9 cellular contexts compared by ENCODE assay signal in genomic region chr20:45358282-45359068, GRCh38. TPM values are rescaled to one million over a fixed set of nuclear protein-coding genes. Genes with fewer than 3 reads are reported as not detected.
DNase-seq lines count a peak whose midpoint lies in the region; ATAC-seq and TF ChIP-seq lines count a peak whose summit lies in the region.
"Had no signal": no experiment of that assay in that cellular context is flagged by ENCODE, and none has a peak within 500 bp of the region (broad histone marks: within the 10 kb centered on the region; RNA-seq: fewer than 3 reads in every experiment).

No MANE protein-coding gene starts in this region.

- no peaks in the 10 kb centered on the region for H3K36me3 ChIP-seq in BLaER1 treated with 17β-estradiol and CSF1 and Interleukin-3, amounts not matched to agents 10 nM and 100 nM
- no peaks in the 10 kb centered on the region for H3K36me3 ChIP-seq in Peyer's patch

- peaks cover 34 to 71% (median 58%) of the 10 kb centered on the region in 10 experiments for H3K4me1 ChIP-seq in BLaER1 treated with 17β-estradiol and CSF1 and Interleukin-3, amounts not matched to agents 10 nM and 100 nM
- H3K4me1 ChIP-seq in Peyer's patch: peaks cover 0 to 46% (median 1%) of the 10 kb centered on the region in 4 donors

- H3K9me3 ChIP-seq in BLaER1 treated with 17β-estradiol and CSF1 and Interleukin-3, amounts not matched to agents 10 nM and 100 nM (replicated peaks in 1 of 11): no peaks in the 10 kb centered on the region
- H3K9me3 ChIP-seq in Peyer's patch: no peaks in the 10 kb centered on the region

- H3K36me3 Mint-ChIP-seq in activated naive CD4-positive, alpha-beta T cell treated with anti-CD3 and anti-CD28 coated beads, Interleukin-2, amount 10 ng/mL, durations not matched to agents 7 days and 5 days: no peaks in the 10 kb centered on the region

- peak overlapping the region; percentile 9 to 96 (median 46); a peak in 21 of 22 replicates for H3K4me2 ChIP-seq in BLaER1 treated with 17β-estradiol and CSF1 and Interleukin-3, amounts not matched to agents 10 nM and 100 nM

- H3K27me3 ChIP-seq in BLaER1 treated with 17β-estradiol and CSF1 and Interleukin-3, amounts not matched to agents 10 nM and 100 nM: no peaks in the 10 kb centered on the region
- H3K27me3 ChIP-seq in Peyer's patch: no peaks in the 10 kb centered on the region

- H3K27ac ChIP-seq in BLaER1 treated with 17β-estradiol and CSF1 and Interleukin-3, amounts not matched to agents 10 nM and 100 nM: peak overlapping the region in 1 of 11 experiments; percentile 8; a peak in 1 of 22 replicates
- peak overlapping the region; percentile 42 to 80 (median 64) for H3K27ac ChIP-seq in Peyer's patch

- H3K4me3 ChIP-seq in BLaER1 treated with 17β-estradiol and CSF1 and Interleukin-3, amounts not matched to agents 10 nM and 100 nM: no peak overlapping the region
- H3K4me3 ChIP-seq in Peyer's patch: no peak overlapping the region
- H3K4me3 ChIP-seq in fibroblast of mammary gland (ENCODE audit: control insufficient read depth, low read depth, low read length): no peak overlapping the region

- no peak for TF ChIP-seq POLR2A in Peyer's patch (IDR thresholded peaks at IDR 0.05)

- TF ChIP-seq CTCF in Peyer's patch (IDR thresholded peaks at IDR 0.05) (no peak), fibroblast of mammary gland (conservative IDR thresholded peaks at IDR 0.05; ENCODE audit: control insufficient read depth, insufficient read depth, low read depth, low read length) (no peak), omental fat pad (IDR thresholded peaks at IDR 0.05) (no peak)

- no peaks in the 10 kb centered on the region for H3K27me3 Mint-ChIP-seq in activated naive CD4-positive, alpha-beta T cell treated with anti-CD3 and anti-CD28 coated beads, Interleukin-2, amount 10 ng/mL, durations not matched to agents 7 days and 5 days
- H3K27me3 Mint-ChIP-seq: activated B cell treated with CpG ODN at 0.5 μM for 24 hours had no signal

- H3K4me1 Mint-ChIP-seq in activated naive CD4-positive, alpha-beta T cell treated with anti-CD3 and anti-CD28 coated beads, Interleukin-2, amount 10 ng/mL, durations not matched to agents 7 days and 5 days: peaks cover 58% of the 10 kb centered on the region

- DNase-seq in Peyer's patch (peak in 2 of 3 donors; percentile 30 to 76), fibroblast of mammary gland (ENCODE audit: low read depth) (peak; percentile 91), omental fat pad (ENCODE audit: low spot score) (no peak), cortex of kidney (lab: John Stamatoyannopoulos, UW) (no peak)
- no peak for DNase-seq in activated naive CD4-positive, alpha-beta T cell treated with anti-CD3 and anti-CD28 coated beads, Interleukin-2, amount 10 ng/mL, durations not matched to agents 7 days and 5 days
- no peak for DNase-seq in stimulated activated CD4-positive, alpha-beta T cell treated with anti-CD3 and anti-CD28 coated beads, Interleukin-2, amount 100 ng/mL, for 48 hours
- DNase-seq: activated B cell treated with CpG ODN at 0.5 μM for 24 hours had no signal

- no peak overlapping the region for H3K4me3 Mint-ChIP-seq in activated naive CD4-positive, alpha-beta T cell treated with anti-CD3 and anti-CD28 coated beads, Interleukin-2, amount 10 ng/mL, durations not matched to agents 7 days and 5 days
- H3K4me3 Mint-ChIP-seq: activated B cell treated with CpG ODN at 0.5 μM for 24 hours had no signal

- 0 out of 22 replicates have a peak overlapping the region, but pooled peaks of 1 of the 11 experiments have one; percentile 1 for H3K9ac ChIP-seq in BLaER1 treated with 17β-estradiol and CSF1 and Interleukin-3, amounts not matched to agents 10 nM and 100 nM

- peaks cover 0 to 2% (median 0%) of the 10 kb centered on the region in 11 experiments; a peak in 5 of 22 replicates for H4K20me1 ChIP-seq in BLaER1 treated with 17β-estradiol and CSF1 and Interleukin-3, amounts not matched to agents 10 nM and 100 nM

- no peaks in the 10 kb centered on the region for H3K9me3 Mint-ChIP-seq in activated naive CD4-positive, alpha-beta T cell treated with anti-CD3 and anti-CD28 coated beads, Interleukin-2, amount 10 ng/mL, durations not matched to agents 7 days and 5 days
- H3K9me3 Mint-ChIP-seq: activated B cell treated with CpG ODN at 0.5 μM for 24 hours had no signal

- no peak overlapping the region for H3K27ac Mint-ChIP-seq in activated naive CD4-positive, alpha-beta T cell treated with anti-CD3 and anti-CD28 coated beads, Interleukin-2, amount 10 ng/mL, durations not matched to agents 7 days and 5 days
- H3K27ac Mint-ChIP-seq: activated B cell treated with CpG ODN at 0.5 μM for 24 hours had no signal

- peak; percentile 43 for ATAC-seq in omental fat pad (ENCODE audit: low FRiP score)
- ATAC-seq in HG02678 (IDR thresholded peaks at IDR 0.05; ENCODE audit: unreplicated experiment): no peak

- CTCF ChIA-PET in activated naive CD4-positive, alpha-beta T cell treated with anti-CD3 and anti-CD28 coated beads, Interleukin-2, amount 10 ng/mL, durations not matched to agents 7 days and 5 days (lab: Charles Lee): interaction anchor here (1.2 to 20.1 kb wide), 4 partner anchors 12 to 75 kb away, joined by 3 to 382 read pairs (median 6); no protein-coding TSS in a partner anchor

RNA-seq across cellular contexts. Expression of gene SYS1, which starts 4.5 kb away (rescaled TPM):
- total RNA-seq in Peyer's patch (10 to 100 TPM; 23.1 to 62.2 (median 46.9) TPM), omental fat pad (10 to 100 TPM; 26.6 to 55.0 (median 51.3) TPM)

RNA-seq across cellular contexts. Expression of gene SDC4, which starts 10.3 kb away (rescaled TPM):
- total RNA-seq in Peyer's patch (10 to 100 TPM; 21.5 to 49.7 (median 32.5) TPM), omental fat pad (100 to 1,000 TPM in 2 of 4 donors, 10 to 100 TPM in 2; 31.4 to 279 (median 103) TPM)
- total RNA-seq: activated B cell treated with CpG ODN at 0.5 μM for 24 hours had no signal

RNA-seq across cellular contexts. Expression of gene TP53TG5, which starts 19.6 kb away (rescaled TPM):
- total RNA-seq in Peyer's patch: not detected
- under 1 TPM in 1 of 4 donors, not detected in 3; 0.47 TPM for total RNA-seq in omental fat pad
- total RNA-seq: activated B cell treated with CpG ODN at 0.5 μM for 24 hours had no signal

RNA-seq across cellular contexts. Expression of gene DBNDD2, which starts 49.6 kb away (rescaled TPM):
- total RNA-seq in Peyer's patch (10 to 100 TPM; 62.7 to 75.2 (median 68.0) TPM), omental fat pad (10 to 100 TPM; 20.7 to 45.7 (median 27.9) TPM)

RNA-seq across cellular contexts. Expression of gene MATN4, which starts 50.4 kb away (rescaled TPM):
- total RNA-seq in Peyer's patch (not detected), omental fat pad (under 1 TPM in 2 of 4 donors, not detected in 2; 0.19 to 0.24 TPM)
- total RNA-seq: activated B cell treated with CpG ODN at 0.5 μM for 24 hours had no signal

Comparison
In these comparisons a context has a peak if more than half of its experiments do, and no peak if none do; other contexts are left out.
1. DNase-seq: peak in Peyer's patch (2 of 3) and fibroblast of mammary gland (single experiment); none in omental fat pad (single experiment), cortex of kidney (single experiment), activated naive CD4-positive, alpha-beta T cell treated with anti-CD3 and anti-CD28 coated beads, Interleukin-2, amount 10 ng/mL, durations not matched to agents 7 days and 5 days (single experiment) and stimulated activated CD4-positive, alpha-beta T cell treated with anti-CD3 and anti-CD28 coated beads, Interleukin-2, amount 100 ng/mL, for 48 hours (0 of 2).